Comparison of ENCODE assay signal across 32 cellular contexts in genomic region chr17:49459401-49459984, GRCh38. TPM values are rescaled to one million over a fixed set of nuclear protein-coding genes. Genes with fewer than 3 reads are reported as not detected.
DNase-seq lines count a peak whose midpoint lies in the region; ATAC-seq, FAIRE-seq and TF ChIP-seq lines count a peak whose summit lies in the region.
"Had no signal": no experiment of that assay in that cellular context is flagged by ENCODE, and none has a peak within 500 bp of the region (broad histone marks: within the 10 kb centered on the region; RNA-seq: fewer than 3 reads in every experiment).

No MANE protein-coding gene starts in this region.

- ATAC-seq in activated CD8-positive, alpha-beta T cell treated with anti-CD3 and anti-CD28 coated beads for 36 hours = no peak
- ATAC-seq in activated CD8-positive, alpha-beta T cell treated with anti-CD3 and anti-CD28 coated beads, Interleukin-2, amount 10 ng/mL, durations not matched to agents 7 days and 5 days = no peak
- ATAC-seq in foreskin keratinocyte (no peak), HG02763 (IDR thresholded peaks at IDR 0.05; ENCODE audit: unreplicated experiment) (no peak)
- ATAC-seq: SK-N-SH treated with all-trans-retinoic acid at 6 μM for 48 hours, upper lobe of right lung had no signal

- peaks cover 5% of the 10 kb centered on the region for H3K9me3 ChIP-seq in trophoblast cell (ENCODE audit: insufficient read depth, low read depth, low read length)
- H3K9me3 ChIP-seq: prostate gland, upper lobe of right lung had no signal

- H3K27me3 Mint-ChIP-seq in activated CD8-positive, alpha-beta T cell treated with anti-CD3 and anti-CD28 coated beads for 36 hours = peaks cover 35% of the 10 kb centered on the region
- H3K27me3 Mint-ChIP-seq in activated CD8-positive, alpha-beta T cell treated with anti-CD3 and anti-CD28 coated beads, Interleukin-2, amount 10 ng/mL, durations not matched to agents 7 days and 5 days (ENCODE audit: low read depth) = peaks cover 46% of the 10 kb centered on the region

- WGBS in trophoblast cell (ENCODE audit: extremely low coverage, insufficient coverage, insufficient read length) = no CpG with 5 or more reads among the region's 7 CpGs

- no peak overlapping the region for H3K4ac ChIP-seq in trophoblast cell (ENCODE audit: low read depth, low read length)

- no peaks in the 10 kb centered on the region for H3K36me3 Mint-ChIP-seq in activated CD8-positive, alpha-beta T cell treated with anti-CD3 and anti-CD28 coated beads for 36 hours (ENCODE audit: low read depth)
- no peaks in the 10 kb centered on the region for H3K36me3 Mint-ChIP-seq in activated CD8-positive, alpha-beta T cell treated with anti-CD3 and anti-CD28 coated beads, Interleukin-2, amount 10 ng/mL, durations not matched to agents 7 days and 5 days (ENCODE audit: low read depth)
- H3K36me3 Mint-ChIP-seq: activated naive CD4-positive, alpha-beta T cell treated with anti-CD3 and anti-CD28 coated beads, Interleukin-2, amount 50 U/mL, for 24 hours had no signal

- CTCF ChIA-PET in activated CD8-positive, alpha-beta T cell treated with anti-CD3 and anti-CD28 coated beads for 36 hours (lab: Charles Lee) = interaction anchor here (0.8 kb wide), 1 partner anchor 97 kb away, joined by 3 read pairs; no protein-coding TSS in a partner anchor
- CTCF ChIA-PET in activated CD8-positive, alpha-beta T cell treated with anti-CD3 and anti-CD28 coated beads, Interleukin-2, amount 10 ng/mL, durations not matched to agents 7 days and 5 days (lab: Charles Lee) = interaction anchor here (1.4 kb wide), 1 partner anchor 97 kb away, joined by 6 read pairs; no protein-coding TSS in a partner anchor

- POLR2A ChIA-PET in activated CD8-positive, alpha-beta T cell treated with anti-CD3 and anti-CD28 coated beads for 36 hours (lab: Charles Lee) = no interaction called here
- POLR2A ChIA-PET in activated CD8-positive, alpha-beta T cell treated with anti-CD3 and anti-CD28 coated beads, Interleukin-2, amount 10 ng/mL, durations not matched to agents 7 days and 5 days (lab: Charles Lee) = no interaction called here

- no peak overlapping the region for H2BK5ac ChIP-seq in trophoblast cell (ENCODE audit: low read depth, low read length, poor library complexity)

- no peak for TF ChIP-seq CTCF in activated CD8-positive, alpha-beta T cell treated with anti-CD3 and anti-CD28 coated beads for 36 hours (IDR thresholded peaks at IDR 0.05)
- peak; percentile 34 for TF ChIP-seq CTCF in foreskin keratinocyte (conservative IDR thresholded peaks at IDR 0.05)

- H3K79me2 ChIP-seq in trophoblast cell (ENCODE audit: control insufficient read depth, insufficient read depth, low read length, poor library complexity) = no peaks in the 10 kb centered on the region
- H3K79me2 ChIP-seq: hepatocyte had no signal

- H3K4me3 ChIP-seq in trophoblast cell (ENCODE audit: low read depth, low read length) = no peak overlapping the region
- H3K4me3 ChIP-seq: hepatocyte, left ventricle myocardium inferior, PC-9, prostate gland, upper lobe of right lung had no signal

- no peak overlapping the region for H2AK5ac ChIP-seq in trophoblast cell (ENCODE audit: low read length)

- H3K4me2 ChIP-seq in trophoblast cell (ENCODE audit: low read length) = no peak overlapping the region
- H3K4me2 ChIP-seq: hepatocyte, PC-9 had no signal

- no peak overlapping the region for H3K14ac ChIP-seq in trophoblast cell (ENCODE audit: low read length)

- H3K79me1 ChIP-seq in trophoblast cell (ENCODE audit: low read length) = no peaks in the 10 kb centered on the region

- H3K27ac ChIP-seq in foreskin keratinocyte = no peak overlapping the region
- H3K27ac ChIP-seq in trophoblast cell (ENCODE audit: low read depth, low read length) = no peak overlapping the region
- H3K27ac ChIP-seq: 22Rv1, C4-2B, hepatocyte, left ventricle myocardium inferior, PC-9, prostate gland, upper lobe of right lung had no signal

- no peak overlapping the region for H3K27ac Mint-ChIP-seq in activated CD8-positive, alpha-beta T cell treated with anti-CD3 and anti-CD28 coated beads for 36 hours
- no peak overlapping the region for H3K27ac Mint-ChIP-seq in activated CD8-positive, alpha-beta T cell treated with anti-CD3 and anti-CD28 coated beads, Interleukin-2, amount 10 ng/mL, durations not matched to agents 7 days and 5 days
- H3K27ac Mint-ChIP-seq: activated naive CD4-positive, alpha-beta T cell treated with anti-CD3 and anti-CD28 coated beads, Interleukin-2, amount 50 U/mL, for 24 hours; T-helper 1 cell treated with Interleukin-12 subunit alpha and Interleukin-12 subunit beta and Interleukin-4 antibody, amounts not matched to agents 30 μg/mL and 1 μg/mL, for 36 hours had no signal

- no peak overlapping the region for H2BK12ac ChIP-seq in trophoblast cell (ENCODE audit: low read length)

- intact Hi-C loops in activated CD8-positive, alpha-beta T cell treated with anti-CD3 and anti-CD28 coated beads for 36 hours (cut with micrococcal nuclease) = no loop called here

- H2AFZ ChIP-seq in trophoblast cell (ENCODE audit: insufficient read depth, low read length, poor library complexity) = no peak overlapping the region
- H2AFZ ChIP-seq: hepatocyte, PC-9 had no signal

- no peak overlapping the region for H4K91ac ChIP-seq in trophoblast cell (ENCODE audit: low read depth, low read length)

- peaks cover 2% of the 10 kb centered on the region for H3K4me1 Mint-ChIP-seq in activated CD8-positive, alpha-beta T cell treated with anti-CD3 and anti-CD28 coated beads for 36 hours (ENCODE audit: low read depth)
- peaks cover 2% of the 10 kb centered on the region for H3K4me1 Mint-ChIP-seq in activated CD8-positive, alpha-beta T cell treated with anti-CD3 and anti-CD28 coated beads, Interleukin-2, amount 10 ng/mL, durations not matched to agents 7 days and 5 days (ENCODE audit: low read depth)
- H3K4me1 Mint-ChIP-seq: activated naive CD4-positive, alpha-beta T cell treated with anti-CD3 and anti-CD28 coated beads, Interleukin-2, amount 50 U/mL, for 24 hours; naive B cell had no signal

- peak; percentile 12 for DNase-seq in activated CD8-positive, alpha-beta T cell treated with anti-CD3 and anti-CD28 coated beads for 36 hours
- no peak for DNase-seq in activated CD8-positive, alpha-beta T cell treated with anti-CD3 and anti-CD28 coated beads, Interleukin-2, amount 10 ng/mL, durations not matched to agents 7 days and 5 days
- no peak for DNase-seq in HTR-8/SVneo (ENCODE audit: insufficient read length, low spot score)
- no peak for DNase-seq in foreskin keratinocyte
- DNase-seq in trophoblast cell = peak; percentile 33 to 52
- no peak for DNase-seq in T-helper 2 cell
- DNase-seq in urothelium cell line (ENCODE audit: low spot score) = no peak
- DNase-seq: activated CD4-positive, alpha-beta T cell treated with anti-CD3 and anti-CD28 coated beads for 1 hour; DMS79 treated with DMSO at 0.1 percent for 48 hours; GF-D8; Kasumi-1; left ventricle myocardium inferior; naive B cell; NCI-H1436 treated with DMSO at 0.1 percent for 48 hours; NCI-H2081 treated with DMSO at 0.1 percent for 48 hours; NCI-H226; NCI-H526 treated with DMSO at 0.1 percent for 48 hours; nucleus accumbens; PC-9; stimulated activated CD4-positive, alpha-beta T cell treated with anti-CD3 and anti-CD28 coated beads, Interleukin-4, amount 100 ng/mL, for 4 hours; upper lobe of right lung had no signal

- no peaks in the 10 kb centered on the region for H3K4me1 ChIP-seq in foreskin keratinocyte
- H3K4me1 ChIP-seq in trophoblast cell (ENCODE audit: control insufficient read depth in 1 of 2, insufficient read depth in 2 of 2, low read length in 2 of 2) = no peaks in the 10 kb centered on the region
- H3K4me1 ChIP-seq: left ventricle myocardium inferior, prostate gland, upper lobe of right lung had no signal

- peaks cover 73% of the 10 kb centered on the region for H3K27me3 ChIP-seq in foreskin keratinocyte
- no peaks in the 10 kb centered on the region for H3K27me3 ChIP-seq in trophoblast cell (ENCODE audit: insufficient read depth, low read length)

- peaks cover 3% of the 10 kb centered on the region for H3K9me3 Mint-ChIP-seq in activated CD8-positive, alpha-beta T cell treated with anti-CD3 and anti-CD28 coated beads for 36 hours
- no peaks in the 10 kb centered on the region for H3K9me3 Mint-ChIP-seq in activated CD8-positive, alpha-beta T cell treated with anti-CD3 and anti-CD28 coated beads, Interleukin-2, amount 10 ng/mL, durations not matched to agents 7 days and 5 days (ENCODE audit: insufficient read depth)
- H3K9me3 Mint-ChIP-seq: activated naive CD4-positive, alpha-beta T cell treated with anti-CD3 and anti-CD28 coated beads, Interleukin-2, amount 50 U/mL, for 24 hours had no signal

- H2BK120ac ChIP-seq in trophoblast cell (ENCODE audit: insufficient read depth, low read length, poor library complexity) = no peak overlapping the region

- H3K9ac ChIP-seq in trophoblast cell (ENCODE audit: low read length) = no peak overlapping the region

- no peak overlapping the region for H3K18ac ChIP-seq in trophoblast cell (ENCODE audit: low read length)

- H3K4me3 Mint-ChIP-seq in activated CD8-positive, alpha-beta T cell treated with anti-CD3 and anti-CD28 coated beads for 36 hours = no peak overlapping the region
- no peak overlapping the region for H3K4me3 Mint-ChIP-seq in activated CD8-positive, alpha-beta T cell treated with anti-CD3 and anti-CD28 coated beads, Interleukin-2, amount 10 ng/mL, durations not matched to agents 7 days and 5 days
- H3K4me3 Mint-ChIP-seq: activated naive CD4-positive, alpha-beta T cell treated with anti-CD3 and anti-CD28 coated beads, Interleukin-2, amount 50 U/mL, for 24 hours; naive B cell; T-helper 1 cell treated with Interleukin-12 subunit alpha and Interleukin-12 subunit beta and Interleukin-4 antibody, amounts not matched to agents 30 μg/mL and 1 μg/mL, for 36 hours had no signal

- H3K23ac ChIP-seq in trophoblast cell (ENCODE audit: low read length) = no peak overlapping the region

- no peak overlapping the region for H4K8ac ChIP-seq in trophoblast cell (ENCODE audit: low read depth, low read length)

- H4K12ac ChIP-seq in trophoblast cell (ENCODE audit: low read depth, low read length) = no peak overlapping the region

- FAIRE-seq in HTR-8/SVneo (lab: Jason Lieb, UNC) = peak; percentile 33
- no peak for FAIRE-seq in urothelium cell line (lab: Jason Lieb, UNC)
- FAIRE-seq: bronchial epithelial cell, endothelial cell of umbilical vein, TTC549 had no signal

- no peaks in the 10 kb centered on the region for H3K36me3 ChIP-seq in trophoblast cell (ENCODE audit: control insufficient read depth in 1 of 2, insufficient read depth in 2 of 2, low read length in 2 of 2)
- H3K36me3 ChIP-seq: left ventricle myocardium inferior, prostate gland, upper lobe of right lung had no signal

RNA-seq across cellular contexts. Expression of gene NGFR, which starts 35.6 kb away (rescaled TPM):
- under 1 TPM in 1 of 2 experiments, not detected in 1; 0.09 TPM for total RNA-seq in activated CD8-positive, alpha-beta T cell treated with anti-CD3 and anti-CD28 coated beads for 36 hours
- under 1 TPM in 1 of 2 experiments, not detected in 1; 0.11 TPM for total RNA-seq in activated CD8-positive, alpha-beta T cell treated with anti-CD3 and anti-CD28 coated beads, Interleukin-2, amount 10 ng/mL, durations not matched to agents 7 days and 5 days
- total RNA-seq in foreskin keratinocyte = 0.95 and 2.7 TPM in 2 replicates
- 0.83 and 2.9 TPM in 2 replicates for polyA plus RNA-seq in foreskin keratinocyte
- 0.17 and 0.18 TPM in 2 replicates for polyA plus RNA-seq in trophoblast cell (2013)
- total RNA-seq: endothelial cell of umbilical vein had no signal
- polyA plus RNA-seq: endothelial cell of umbilical vein had no signal

RNA-seq across cellular contexts. Expression of gene PHB1, which starts 44.8 kb away (rescaled TPM):
- 100 to 1,000 TPM; 363 to 381 TPM for total RNA-seq in activated CD8-positive, alpha-beta T cell treated with anti-CD3 and anti-CD28 coated beads for 36 hours
- 100 to 1,000 TPM; 181 to 183 TPM for total RNA-seq in activated CD8-positive, alpha-beta T cell treated with anti-CD3 and anti-CD28 coated beads, Interleukin-2, amount 10 ng/mL, durations not matched to agents 7 days and 5 days
- 209 and 244 TPM in 2 replicates for total RNA-seq in foreskin keratinocyte
- 328 and 360 TPM in 2 replicates for polyA plus RNA-seq in foreskin keratinocyte
- polyA plus RNA-seq in trophoblast cell (2013) = 87.0 and 88.6 TPM in 2 replicates

Comparison
In these comparisons a context has a peak if more than half of its experiments do, and no peak if none do; other contexts are left out.
1. DNase-seq: peak in activated CD8-positive, alpha-beta T cell treated with anti-CD3 and anti-CD28 coated beads for 36 hours (single experiment) and trophoblast cell (2 of 2); none in activated CD8-positive, alpha-beta T cell treated with anti-CD3 and anti-CD28 coated beads, Interleukin-2, amount 10 ng/mL, durations not matched to agents 7 days and 5 days (single experiment), HTR-8/SVneo (single experiment), foreskin keratinocyte (0 of 2), T-helper 2 cell (0 of 5) and urothelium cell line (single experiment).